ENCODE assay signal across 1 cellular context in the genomic region with DNA sequence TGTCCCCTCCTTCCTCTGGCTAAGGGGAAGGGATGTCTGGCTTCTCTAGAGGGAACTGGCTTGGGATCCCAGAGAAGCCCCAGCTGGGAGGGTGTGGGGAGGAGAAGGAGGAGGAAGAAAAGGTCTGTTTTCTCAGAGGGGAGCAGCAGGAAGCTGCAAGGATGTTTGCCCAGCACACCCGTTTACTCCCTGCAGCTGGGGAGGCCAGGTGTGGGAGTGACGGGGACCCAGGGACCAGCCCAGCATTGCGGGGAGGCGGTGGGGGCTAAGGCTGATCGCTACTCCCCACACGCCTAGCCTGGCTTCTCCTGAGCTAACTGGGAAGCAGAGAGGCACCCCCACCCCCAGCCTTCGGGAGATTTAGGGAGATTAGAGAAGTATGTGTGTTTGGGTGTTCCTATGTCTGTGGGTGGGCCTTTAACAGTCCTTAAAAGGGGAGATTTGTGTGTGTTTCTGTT.
TF ChIP-seq lines count a peak whose summit lies in the region.

No MANE protein-coding gene starts in this region.

TF ChIP-seq in K562, 482 proteins besides CTCF, POLR2A, EP300 and RAD21:
- TF ChIP-seq SREBF2 (CRISPR knock-in tag; IDR thresholded peaks at IDR 0.05) (0 out of 2 replicates have a peak, but pooled peaks have one; percentile 65), MAZ (CRISPR knock-in tag; conservative IDR thresholded peaks at IDR 0.05 in 1 of 2, IDR thresholded peaks at IDR 0.05 in 1 of 2) (peak in 1 of 2 experiments; percentile 66; a peak in 1 of 4 replicates), CTBP1 (IDR thresholded peaks at IDR 0.05; ENCODE audit: borderline replicate concordance) (peak; percentile 56; the same call in 1 of the 2 replicates), SMARCC2 (IDR thresholded peaks at IDR 0.05; ENCODE audit: low read depth) (no peak), POLR2AphosphoS5 (IDR thresholded peaks at IDR 0.05; ENCODE audit: control insufficient read depth, insufficient read depth, low read depth, low read length) (no peak), SAP30 (IDR thresholded peaks at IDR 0.05; ENCODE audit: borderline replicate concordance, insufficient read depth, low read depth, low read length, poor library complexity, severe bottlenecking) (peak; percentile 9), ZNF589 (CRISPR knock-in tag; IDR thresholded peaks at IDR 0.05; ENCODE audit: low read depth) (no peak), TEAD4 (IDR thresholded peaks at IDR 0.05; ENCODE audit: low read length) (0 out of 2 replicates have a peak, but pooled peaks have one; percentile 18), TEAD4 (CRISPR knock-in tag; IDR thresholded peaks at IDR 0.05; ENCODE audit: borderline replicate concordance) (no peak), TCF3 (CRISPR knock-in tag; IDR thresholded peaks at IDR 0.05) (peak; percentile 25), CBFA2T3 (IDR thresholded peaks at IDR 0.05) (peak; percentile 55), KLF16 (IDR thresholded peaks at IDR 0.05) (peak; percentile 20; the same call in 1 of the 2 replicates), ARID1B (IDR thresholded peaks at IDR 0.05) (peak; percentile 19; the same call in 1 of the 2 replicates), KDM1A (IDR thresholded peaks at IDR 0.05) (no peak), CBFA2T2 (conservative IDR thresholded peaks at IDR 0.05) (peak; percentile 49)
- TF ChIP-seq, protein P1, sequence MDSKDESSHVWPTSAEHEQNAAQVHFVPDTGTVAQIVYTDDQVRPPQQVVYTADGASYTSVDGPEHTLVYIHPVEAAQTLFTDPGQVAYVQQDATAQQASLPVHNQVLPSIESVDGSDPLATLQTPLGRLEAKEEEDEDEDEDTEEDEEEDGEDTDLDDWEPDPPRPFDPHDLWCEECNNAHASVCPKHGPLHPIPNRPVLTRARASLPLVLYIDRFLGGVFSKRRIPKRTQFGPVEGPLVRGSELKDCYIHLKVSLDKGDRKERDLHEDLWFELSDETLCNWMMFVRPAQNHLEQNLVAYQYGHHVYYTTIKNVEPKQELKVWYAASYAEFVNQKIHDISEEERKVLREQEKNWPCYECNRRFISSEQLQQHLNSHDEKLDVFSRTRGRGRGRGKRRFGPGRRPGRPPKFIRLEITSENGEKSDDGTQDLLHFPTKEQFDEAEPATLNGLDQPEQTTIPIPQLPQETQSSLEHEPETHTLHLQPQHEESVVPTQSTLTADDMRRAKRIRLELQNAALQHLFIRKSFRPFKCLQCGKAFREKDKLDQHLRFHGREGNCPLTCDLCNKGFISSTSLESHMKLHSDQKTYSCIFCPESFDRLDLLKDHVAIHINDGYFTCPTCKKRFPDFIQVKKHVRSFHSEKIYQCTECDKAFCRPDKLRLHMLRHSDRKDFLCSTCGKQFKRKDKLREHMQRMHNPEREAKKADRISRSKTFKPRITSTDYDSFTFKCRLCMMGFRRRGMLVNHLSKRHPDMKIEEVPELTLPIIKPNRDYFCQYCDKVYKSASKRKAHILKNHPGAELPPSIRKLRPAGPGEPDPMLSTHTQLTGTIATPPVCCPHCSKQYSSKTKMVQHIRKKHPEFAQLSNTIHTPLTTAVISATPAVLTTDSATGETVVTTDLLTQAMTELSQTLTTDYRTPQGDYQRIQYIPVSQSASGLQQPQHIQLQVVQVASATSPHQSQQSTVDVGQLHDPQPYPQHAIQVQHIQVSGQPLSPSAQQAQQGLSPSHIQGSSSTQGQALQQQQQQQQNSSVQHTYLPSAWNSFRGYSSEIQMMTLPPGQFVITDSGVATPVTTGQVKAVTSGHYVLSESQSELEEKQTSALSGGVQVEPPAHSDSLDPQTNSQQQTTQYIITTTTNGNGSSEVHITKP (IDR thresholded peaks at IDR 0.05; ENCODE audit: partially characterized antibody): peak; percentile 36
- TF ChIP-seq, protein P2, sequence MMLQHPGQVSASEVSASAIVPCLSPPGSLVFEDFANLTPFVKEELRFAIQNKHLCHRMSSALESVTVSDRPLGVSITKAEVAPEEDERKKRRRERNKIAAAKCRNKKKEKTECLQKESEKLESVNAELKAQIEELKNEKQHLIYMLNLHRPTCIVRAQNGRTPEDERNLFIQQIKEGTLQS (IDR thresholded peaks at IDR 0.05): no peak
- TF ChIP-seq, protein P2 (CRISPR knock-in tag; conservative IDR thresholded peaks at IDR 0.05): no peak
- TF ChIP-seq, protein P3, sequence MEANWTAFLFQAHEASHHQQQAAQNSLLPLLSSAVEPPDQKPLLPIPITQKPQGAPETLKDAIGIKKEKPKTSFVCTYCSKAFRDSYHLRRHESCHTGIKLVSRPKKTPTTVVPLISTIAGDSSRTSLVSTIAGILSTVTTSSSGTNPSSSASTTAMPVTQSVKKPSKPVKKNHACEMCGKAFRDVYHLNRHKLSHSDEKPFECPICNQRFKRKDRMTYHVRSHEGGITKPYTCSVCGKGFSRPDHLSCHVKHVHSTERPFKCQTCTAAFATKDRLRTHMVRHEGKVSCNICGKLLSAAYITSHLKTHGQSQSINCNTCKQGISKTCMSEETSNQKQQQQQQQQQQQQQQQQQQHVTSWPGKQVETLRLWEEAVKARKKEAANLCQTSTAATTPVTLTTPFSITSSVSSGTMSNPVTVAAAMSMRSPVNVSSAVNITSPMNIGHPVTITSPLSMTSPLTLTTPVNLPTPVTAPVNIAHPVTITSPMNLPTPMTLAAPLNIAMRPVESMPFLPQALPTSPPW (CRISPR knock-in tag; IDR thresholded peaks at IDR 0.05): peak; percentile 69
- TF ChIP-seq, protein P4, sequence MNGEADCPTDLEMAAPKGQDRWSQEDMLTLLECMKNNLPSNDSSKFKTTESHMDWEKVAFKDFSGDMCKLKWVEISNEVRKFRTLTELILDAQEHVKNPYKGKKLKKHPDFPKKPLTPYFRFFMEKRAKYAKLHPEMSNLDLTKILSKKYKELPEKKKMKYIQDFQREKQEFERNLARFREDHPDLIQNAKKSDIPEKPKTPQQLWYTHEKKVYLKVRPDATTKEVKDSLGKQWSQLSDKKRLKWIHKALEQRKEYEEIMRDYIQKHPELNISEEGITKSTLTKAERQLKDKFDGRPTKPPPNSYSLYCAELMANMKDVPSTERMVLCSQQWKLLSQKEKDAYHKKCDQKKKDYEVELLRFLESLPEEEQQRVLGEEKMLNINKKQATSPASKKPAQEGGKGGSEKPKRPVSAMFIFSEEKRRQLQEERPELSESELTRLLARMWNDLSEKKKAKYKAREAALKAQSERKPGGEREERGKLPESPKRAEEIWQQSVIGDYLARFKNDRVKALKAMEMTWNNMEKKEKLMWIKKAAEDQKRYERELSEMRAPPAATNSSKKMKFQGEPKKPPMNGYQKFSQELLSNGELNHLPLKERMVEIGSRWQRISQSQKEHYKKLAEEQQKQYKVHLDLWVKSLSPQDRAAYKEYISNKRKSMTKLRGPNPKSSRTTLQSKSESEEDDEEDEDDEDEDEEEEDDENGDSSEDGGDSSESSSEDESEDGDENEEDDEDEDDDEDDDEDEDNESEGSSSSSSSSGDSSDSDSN (IDR thresholded peaks at IDR 0.05; ENCODE audit: borderline replicate concordance in 1 of 2, low read depth in 2 of 2, low read length in 2 of 2): peak in 1 of 2 experiments; percentile 32; a peak in 1 of 4 replicates
- TF ChIP-seq, protein P5, sequence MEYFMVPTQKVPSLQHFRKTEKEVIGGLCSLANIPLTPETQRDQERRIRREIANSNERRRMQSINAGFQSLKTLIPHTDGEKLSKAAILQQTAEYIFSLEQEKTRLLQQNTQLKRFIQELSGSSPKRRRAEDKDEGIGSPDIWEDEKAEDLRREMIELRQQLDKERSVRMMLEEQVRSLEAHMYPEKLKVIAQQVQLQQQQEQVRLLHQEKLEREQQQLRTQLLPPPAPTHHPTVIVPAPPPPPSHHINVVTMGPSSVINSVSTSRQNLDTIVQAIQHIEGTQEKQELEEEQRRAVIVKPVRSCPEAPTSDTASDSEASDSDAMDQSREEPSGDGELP (CRISPR knock-in tag; IDR thresholded peaks at IDR 0.05; ENCODE audit: borderline replicate concordance): peak; percentile 68
